In the genomic region with DNA sequence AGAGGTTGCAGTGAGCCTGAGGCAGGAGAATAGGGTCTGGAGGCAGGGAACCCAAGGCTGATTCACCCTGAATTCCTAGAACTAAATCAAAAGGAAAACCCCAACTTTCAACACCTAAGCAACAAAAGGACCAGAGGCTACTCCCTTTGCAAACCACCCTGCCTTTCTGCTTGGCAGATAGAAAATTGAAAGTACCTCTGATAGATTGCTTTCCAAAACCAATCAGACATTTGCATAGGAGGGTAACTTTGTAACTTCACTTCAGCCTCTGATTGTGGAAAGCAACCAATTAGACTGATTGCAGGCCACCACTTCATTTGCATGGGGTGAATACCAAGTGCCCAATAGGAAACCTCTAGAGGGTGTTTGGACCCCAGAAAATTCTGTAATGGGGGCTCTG, we compare ENCODE assay signal across 30 cellular contexts. TPM values are rescaled to one million over a fixed set of nuclear protein-coding genes. Genes with fewer than 3 reads are reported as not detected.
"Had no signal": no experiment of that assay in that cellular context is flagged by ENCODE, and none has a peak within 500 bp of the region (broad histone marks: within the 10 kb centered on the region; RNA-seq: fewer than 3 reads in every experiment).

No MANE protein-coding gene starts in this region.

- H3K9me3 ChIP-seq: breast epithelium, esophagus muscularis mucosa, gastrocnemius medialis, stomach, suprapubic skin, tibial nerve had no signal

- H3K27me3 ChIP-seq: breast epithelium, dorsolateral prefrontal cortex, esophagus muscularis mucosa, gastrocnemius medialis, stomach, suprapubic skin, tibial nerve had no signal

- H3K36me3 Mint-ChIP-seq: activated naive CD8-positive, alpha-beta T cell treated with anti-CD3 and anti-CD28 coated beads for 36 hours had no signal

- H3K4me1 ChIP-seq: breast epithelium, gastrocnemius medialis had no signal

- H3K36me3 ChIP-seq: breast epithelium, esophagus muscularis mucosa, gastrocnemius medialis, stomach, suprapubic skin, tibial nerve, WERI-Rb-1 had no signal

- H3K27me3 Mint-ChIP-seq: central memory CD8-positive, alpha-beta T cell; effector memory CD8-positive, alpha-beta T cell had no signal

- ATAC-seq: effector memory CD8-positive, alpha-beta T cell; gastrocnemius medialis; left cardiac atrium had no signal

- FAIRE-seq: colon, endothelial cell of umbilical vein, TTC549, urothelium cell line had no signal

- H3K27ac ChIP-seq: breast epithelium, dorsolateral prefrontal cortex, esophagus muscularis mucosa, gastrocnemius medialis, suprapubic skin, tibial nerve, WERI-Rb-1 had no signal

- H3K4me3 Mint-ChIP-seq: activated naive CD8-positive, alpha-beta T cell treated with anti-CD3 and anti-CD28 coated beads for 36 hours; central memory CD8-positive, alpha-beta T cell; effector memory CD8-positive, alpha-beta T cell had no signal

- DNase-seq: activated CD4-positive, alpha-beta T cell treated with anti-CD3 and anti-CD28 coated beads for 1 hour; activated CD4-positive, alpha-beta T cell treated with anti-CD3 and anti-CD28 coated beads, Interleukin-2, amount 50 U/mL, for 4 hours; activated naive CD4-positive, alpha-beta T cell treated with Interleukin-2 at 50 U/mL for 16 hours; activated naive CD8-positive, alpha-beta T cell treated with anti-CD3 and anti-CD28 coated beads for 36 hours; activated T-cell treated with anti-CD3 and anti-CD28 coated beads for 4 hours; dorsolateral prefrontal cortex; effector memory CD8-positive, alpha-beta T cell; gastrocnemius medialis; head of caudate nucleus; hypothalamus; left cardiac atrium; mesenchymal stem cell; occipital lobe; posterior cingulate gyrus; retina; stimulated activated CD4-positive, alpha-beta T cell treated with anti-CD3 and anti-CD28 coated beads, Interleukin-4, amount 100 ng/mL, for 1 hour; stomach; T-helper 1 cell; WERI-Rb-1 had no signal

- H3K4me3 ChIP-seq: breast epithelium, dorsolateral prefrontal cortex, esophagus muscularis mucosa, gastrocnemius medialis, suprapubic skin, tibial nerve had no signal

- H3K9me3 Mint-ChIP-seq: activated naive CD8-positive, alpha-beta T cell treated with anti-CD3 and anti-CD28 coated beads for 36 hours; activated T-helper 1 cell treated with anti-CD3 and anti-CD28 coated beads, Interleukin-12 subunit alpha, Interleukin-12 subunit beta, Interleukin-2, Interleukin-4 antibody, amounts not matched to agents 30 ng/mL and 10 ng/mL and 1 ng/mL, durations not matched to agents 14 hours and 24 hours and 36 hours; central memory CD8-positive, alpha-beta T cell; effector memory CD8-positive, alpha-beta T cell had no signal

- H3K27ac Mint-ChIP-seq: activated naive CD8-positive, alpha-beta T cell treated with anti-CD3 and anti-CD28 coated beads for 36 hours; activated T-helper 1 cell treated with anti-CD3 and anti-CD28 coated beads, Interleukin-12 subunit alpha, Interleukin-12 subunit beta, Interleukin-2, Interleukin-4 antibody, amounts not matched to agents 30 ng/mL and 10 ng/mL and 1 ng/mL, durations not matched to agents 14 hours and 24 hours and 36 hours; effector memory CD8-positive, alpha-beta T cell had no signal

RNA-seq across cellular contexts. Expression of a gene that starts 10.9 kb away (rescaled TPM):
- total RNA-seq: activated naive CD8-positive, alpha-beta T cell treated with anti-CD3 and anti-CD28 coated beads for 36 hours; mononuclear cell had no signal
